ENCODE assay signal across 8 cellular contexts in the genomic region with DNA sequence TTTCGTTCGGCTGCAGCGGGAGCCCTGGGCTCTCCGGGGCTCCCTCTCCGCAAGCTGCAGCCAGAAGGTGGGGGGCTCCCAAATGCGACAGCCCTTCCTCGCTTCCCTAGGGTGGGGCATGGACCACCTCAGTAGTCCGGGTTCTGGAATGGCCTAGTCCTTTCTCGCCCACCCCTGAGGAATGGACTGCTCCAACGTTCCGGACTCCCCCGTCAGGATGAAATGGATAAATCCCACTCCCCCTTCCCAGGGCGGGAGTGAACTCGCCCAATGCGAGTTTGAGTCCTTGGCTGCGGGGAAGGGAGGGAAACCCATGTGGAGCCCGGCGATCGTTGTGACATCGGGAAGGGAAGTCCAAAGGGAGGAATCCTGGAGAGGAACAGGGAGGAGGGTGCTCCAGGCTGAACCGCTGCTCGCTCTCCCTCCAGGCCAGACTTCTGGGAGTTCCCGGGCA. TPM values are rescaled to one million over a fixed set of nuclear protein-coding genes. Genes with fewer than 3 reads are reported as not detected.
DNase-seq lines count a peak whose midpoint lies in the region; ATAC-seq and TF ChIP-seq lines count a peak whose summit lies in the region.

No MANE protein-coding gene starts in this region.

- no peaks in the 10 kb centered on the region for H3K36me3 ChIP-seq in heart right ventricle

- H3K27me3 Mint-ChIP-seq in osteocyte (ENCODE audit: unreplicated experiment) = no peaks in the 10 kb centered on the region

- WGBS in heart right ventricle, 2 donors = 0% methylated on average over 23 of the region's 23 CpGs

- H3K9me3 ChIP-seq in heart right ventricle = no peaks in the 10 kb centered on the region

- intact Hi-C loops in heart right ventricle (cut with DNase I) = loop anchor here in 8 of 10 donors (2.0 to 10.0 kb wide), 7 partner anchors 31 to 155 kb away; a partner anchor contains a TSS

- H3K27ac ChIP-seq in heart right ventricle = peak overlapping the region; percentile 75 to 97 (median 84)

- H3K36me3 Mint-ChIP-seq in osteocyte (ENCODE audit: unreplicated experiment) = no peaks in the 10 kb centered on the region

- peaks cover 22% of the 10 kb centered on the region for H3K4me1 Mint-ChIP-seq in osteocyte (ENCODE audit: unreplicated experiment)

- peaks cover 0 to 40% (median 0%) of the 10 kb centered on the region in 7 donors for H3K27me3 ChIP-seq in heart right ventricle

- ATAC-seq in heart right ventricle (peak; percentile 44 to 68 (median 56)), GM21381 (IDR thresholded peaks at IDR 0.05; ENCODE audit: unreplicated experiment) (no peak)

- peaks cover 12 to 64% (median 48%) of the 10 kb centered on the region in 9 donors for H3K4me1 ChIP-seq in heart right ventricle

- H3K27ac Mint-ChIP-seq in osteocyte (ENCODE audit: unreplicated experiment) = peak overlapping the region; percentile 86

- H3K4me3 Mint-ChIP-seq in osteocyte (ENCODE audit: unreplicated experiment) = peak overlapping the region; percentile 93

- DNase-seq in Ammon's horn (ENCODE audit: low spot score) (peak; percentile 83), H4 (ENCODE audit: low spot score) (peak; percentile 75), NCI-H510A treated with DMSO at 0.1 percent for 48 hours (lab: John Stamatoyannopoulos, UW) (peak; percentile 44), amniotic stem cell (lab: John Stamatoyannopoulos, UW) (peak; percentile 55), heart right ventricle (peak; percentile 67 to 81), osteocyte (ENCODE audit: extremely low spot score, unreplicated experiment) (peak; percentile 92)
- DNase-seq in stimulated activated naive CD4-positive, alpha-beta T cell treated with Interleukin-2 at 50 U/mL for 16 hours (lab: John Stamatoyannopoulos, UW) = no peak

- no peak for TF ChIP-seq CTCF in heart right ventricle (IDR thresholded peaks at IDR 0.05)
- no peak for TF ChIP-seq CTCF in osteocyte (IDR thresholded peaks at IDR 0.05)

- peaks cover 2% of the 10 kb centered on the region for H3K9me3 Mint-ChIP-seq in osteocyte (ENCODE audit: unreplicated experiment)

- H3K4me3 ChIP-seq in heart right ventricle = peak overlapping the region; percentile 59 to 91 (median 69)

RNA-seq across cellular contexts. Expression of a gene that starts 5.5 kb away (rescaled TPM):
- total RNA-seq in H4 (2014; rRNA removed; shearing (Covaris generic)) = 0.06 TPM in 1 of 2 replicates, not detected in the other
- 1,000 to 10,000 TPM in 6 of 10 donors, 100 to 1,000 TPM in 4; 901 to 1,557 (median 1,052) TPM for total RNA-seq in heart right ventricle
- 100 to 1,000 TPM; 331 to 710 TPM for polyA plus RNA-seq in heart right ventricle
- total RNA-seq in osteocyte = not detected in 2 replicates

RNA-seq across cellular contexts. Expression of a gene that starts 7.9 kb away (rescaled TPM):
- total RNA-seq in H4 (2014; rRNA removed; shearing (Covaris generic)) = 3.9 and 5.0 TPM in 2 replicates
- total RNA-seq in heart right ventricle (10 to 100 TPM; 21.7 to 38.5 (median 33.0) TPM), osteocyte (28.5 and 28.7 TPM in 2 replicates)
- 100 to 1,000 TPM in 1 of 2 donors, 10 to 100 TPM in 1; 20.4 to 100 TPM for polyA plus RNA-seq in heart right ventricle

RNA-seq across cellular contexts. Expression of a gene that starts 30.3 kb away (rescaled TPM):
- total RNA-seq in H4 (2014; rRNA removed; shearing (Covaris generic)) = 5.4 and 6.9 TPM in 2 replicates
- total RNA-seq in heart right ventricle (1 to 10 TPM; 3.6 to 7.0 (median 5.8) TPM), osteocyte (6.6 and 9.5 TPM in 2 replicates)
- polyA plus RNA-seq in heart right ventricle = 10 to 100 TPM; 15.4 to 16.7 TPM

RNA-seq across cellular contexts. Expression of a gene that starts 30.7 kb away (rescaled TPM):
- 0.80 and 7.3 TPM in 2 replicates for total RNA-seq in H4 (2014; rRNA removed; shearing (Covaris generic))
- total RNA-seq in heart right ventricle (1 to 10 TPM in 5 of 10 donors, under 1 TPM in 5; 0.64 to 2.3 (median 1.0) TPM), osteocyte (1.8 and 3.4 TPM in 2 replicates)
- polyA plus RNA-seq in heart right ventricle = 1 to 10 TPM; 1.9 to 5.4 TPM

RNA-seq across cellular contexts. Expression of a gene that starts 35.5 kb away (rescaled TPM):
- total RNA-seq in H4 (2014; rRNA removed; shearing (Covaris generic)) = 4.1 and 15.2 TPM in 2 replicates
- total RNA-seq in heart right ventricle (10 to 100 TPM; 17.6 to 26.7 (median 23.0) TPM), osteocyte (7.9 and 9.9 TPM in 2 replicates)
- polyA plus RNA-seq in heart right ventricle = 10 to 100 TPM; 25.9 to 38.5 TPM

Comparison
In these comparisons a context has a peak if more than half of its experiments do, and no peak if none do; other contexts are left out.
1. RNA of a gene that starts 5.5 kb away (total RNA-seq): 901 to 1,557 TPM in heart right ventricle; 0.06 TPM in H4 and not detected in osteocyte; every median in the first group is over 100 times any median in the second.